9 cellular contexts compared by ENCODE assay signal in genomic region chr17:77318491-77319210, GRCh38.
A peak's percentile ranks its signal among the peaks of the same experiment; 100 is the strongest.
DNase-seq lines count a peak whose midpoint lies in the region; ATAC-seq and TF ChIP-seq lines count a peak whose summit lies in the region.
"Had no signal": no experiment of that assay in that cellular context is flagged by ENCODE, and none has a peak within 500 bp of the region (broad histone marks: within the 10 kb centered on the region; RNA-seq: fewer than 3 reads in every experiment).

No MANE protein-coding gene starts in this region.

- H3K27ac Mint-ChIP-seq in type B pancreatic cell, result peak overlapping the region; percentile 98

- intact Hi-C loops in left lung (cut with DNase I), result no loop called here

- 51 to 78% (median 57%) methylated on average over 14 of the region's 14 CpGs for WGBS in adipose tissue, 3 donors

- ATAC-seq in activated T-cell treated with anti-CD3 and anti-CD28 coated beads, Interleukin-2, amount 50 U/mL, for 4 hours, result peak in 1 of 2 donors; percentile 5
- peak; percentile 3 for ATAC-seq in left lung
- no peak for ATAC-seq in GM19395 (IDR thresholded peaks at IDR 0.05; ENCODE audit: unreplicated experiment)

- no peaks in the 10 kb centered on the region for H3K27me3 ChIP-seq in left lung

- no peaks in the 10 kb centered on the region for H3K36me3 Mint-ChIP-seq in activated T-cell treated with anti-CD3 and anti-CD28 coated beads, Interleukin-2, amount 50 U/mL, for 4 hours (ENCODE audit: insufficient read depth)
- H3K36me3 Mint-ChIP-seq in type B pancreatic cell, result no peaks in the 10 kb centered on the region

- H3K9me3 Mint-ChIP-seq in activated T-cell treated with anti-CD3 and anti-CD28 coated beads, Interleukin-2, amount 50 U/mL, for 4 hours, result no peaks in the 10 kb centered on the region
- H3K9me3 Mint-ChIP-seq in type B pancreatic cell, result no peaks in the 10 kb centered on the region

- no peak for TF ChIP-seq CTCF in left lung (IDR thresholded peaks at IDR 0.05)
- TF ChIP-seq CTCF in type B pancreatic cell (conservative IDR thresholded peaks at IDR 0.05), result no peak

- no peak for DNase-seq in activated T-cell treated with anti-CD3 and anti-CD28 coated beads, Interleukin-2, amount 50 U/mL, for 4 hours
- DNase-seq in activated T-cell treated with anti-CD3 and anti-CD28 coated beads, Interleukin-2, amount 50 U/mL, for 48 hours, result no peak
- DNase-seq in left lung (peak; percentile 47 to 82), type B pancreatic cell (ENCODE audit: extremely low spot score, unreplicated experiment) (no peak), Ammon's horn (ENCODE audit: low spot score) (no peak), NCI-H2107 treated with DMSO at 0.1 percent for 48 hours (lab: John Stamatoyannopoulos, UW; ENCODE audit: unreplicated experiment) (no peak)
- DNase-seq: NCI-H524 treated with DMSO at 0.1 percent for 48 hours had no signal

- H3K36me3 ChIP-seq in left lung, result no peaks in the 10 kb centered on the region

- no peaks in the 10 kb centered on the region for H3K27me3 Mint-ChIP-seq in activated T-cell treated with anti-CD3 and anti-CD28 coated beads, Interleukin-2, amount 50 U/mL, for 4 hours (ENCODE audit: low read depth)
- no peaks in the 10 kb centered on the region for H3K27me3 Mint-ChIP-seq in type B pancreatic cell

- peak overlapping the region; percentile 82 for H3K4me3 Mint-ChIP-seq in activated T-cell treated with anti-CD3 and anti-CD28 coated beads, Interleukin-2, amount 50 U/mL, for 4 hours
- H3K4me3 Mint-ChIP-seq in type B pancreatic cell, result no peak overlapping the region

- H3K4me1 Mint-ChIP-seq in activated T-cell treated with anti-CD3 and anti-CD28 coated beads, Interleukin-2, amount 50 U/mL, for 4 hours (ENCODE audit: low read depth), result peaks cover 25% of the 10 kb centered on the region
- peaks cover 44% of the 10 kb centered on the region for H3K4me1 Mint-ChIP-seq in type B pancreatic cell (ENCODE audit: unreplicated experiment)

- H3K9me3 ChIP-seq in left lung, result no peaks in the 10 kb centered on the region

- peaks cover 49 to 82% of the 10 kb centered on the region in 2 donors for H3K4me1 ChIP-seq in left lung

- H3K27ac ChIP-seq in adipose tissue (ENCODE audit: low read depth, low read length), result peak overlapping the region; percentile 93
- peak overlapping the region; percentile 89 to 93 for H3K27ac ChIP-seq in left lung

- H3K4me3 ChIP-seq in left lung, result peak overlapping the region in 1 of 2 donors; percentile 69

Comparison
In these comparisons a context has a peak if more than half of its experiments do, and no peak if none do; other contexts are left out.
1. DNase-seq: peak in left lung (2 of 2); none in activated T-cell treated with anti-CD3 and anti-CD28 coated beads, Interleukin-2, amount 50 U/mL, for 4 hours (single experiment), activated T-cell treated with anti-CD3 and anti-CD28 coated beads, Interleukin-2, amount 50 U/mL, for 48 hours (0 of 2), type B pancreatic cell (single experiment), Ammon's horn (single experiment) and NCI-H2107 treated with DMSO at 0.1 percent for 48 hours (single experiment).